Comparison of ENCODE assay signal across 16 cellular contexts in the genomic region with DNA sequence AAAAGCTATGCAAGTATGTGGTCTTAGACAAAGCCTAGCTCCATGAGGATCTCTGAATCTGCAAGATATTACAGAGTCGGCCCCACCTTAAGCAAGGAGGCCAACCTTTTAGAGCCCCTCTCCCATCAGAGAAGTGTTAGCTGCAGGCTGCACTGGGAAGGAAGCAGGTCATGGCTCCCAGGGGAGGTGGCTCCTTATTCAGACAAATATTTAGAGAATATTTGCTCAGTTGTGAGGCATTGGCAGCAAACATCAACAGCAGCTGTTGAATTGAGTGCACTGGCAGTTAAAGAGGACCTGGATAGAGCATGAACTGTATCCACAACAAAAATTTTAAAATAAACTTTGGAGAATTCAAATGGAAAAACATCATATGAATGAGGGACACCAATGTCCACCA. TPM values are rescaled to one million over a fixed set of nuclear protein-coding genes. Genes with fewer than 3 reads are reported as not detected.
"Had no signal": no experiment of that assay in that cellular context is flagged by ENCODE, and none has a peak within 500 bp of the region (broad histone marks: within the 10 kb centered on the region; RNA-seq: fewer than 3 reads in every experiment).

No MANE protein-coding gene starts in this region.

- H3K4me3 ChIP-seq: skin epidermis had no signal

- DNase-seq: activated CD4-positive, alpha-beta T cell treated with anti-CD3 and anti-CD28 coated beads, Interleukin-2, amount 50 U/mL, for 1 hour; activated CD8-positive, alpha-beta memory T cell treated with anti-CD3 and anti-CD28 coated beads for 24 hours; activated gamma-delta T cell treated with Interleukin-2 at 50 U/mL for 16 hours; activated naive CD8-positive, alpha-beta T cell treated with anti-CD3 and anti-CD28 coated beads, Interleukin-2, amount 10 ng/mL, durations not matched to agents 7 days and 5 days; effector memory CD4-positive, alpha-beta T cell; foreskin melanocyte; head of caudate nucleus; nucleus accumbens; right cardiac atrium; stimulated activated naive CD8-positive, alpha-beta T cell treated with anti-CD3 and anti-CD28 coated beads, Interleukin-15, Interleukin-2, amounts not matched to agents 100 U/mL and 50 U/mL, for 24 hours; trophoblast cell had no signal

- H3K27ac ChIP-seq: skin epidermis had no signal

RNA-seq across cellular contexts. Expression of a gene that starts 44.7 kb away (rescaled TPM):
- total RNA-seq: activated naive CD8-positive, alpha-beta T cell treated with anti-CD3 and anti-CD28 coated beads, Interleukin-2, amount 10 ng/mL, durations not matched to agents 7 days and 5 days; fibroblast of lung; liver; mesenteric fat pad; posterior vena cava; right cardiac atrium had no signal
- polyA plus RNA-seq: fibroblast of lung, liver, right cardiac atrium had no signal
